ENCODE assay signal across 2 cellular contexts in genomic region chr6:99608886-99609482, GRCh38.
A peak's percentile ranks its signal among the peaks of the same experiment; 100 is the strongest.
TF ChIP-seq lines count a peak whose summit lies in the region.

No MANE protein-coding gene starts in this region.

TF ChIP-seq in HEK293, 187 proteins besides CTCF, POLR2A, EP300 and RAD21:
- TF ChIP-seq ZNF777 (tag by site-specific recombination; IDR thresholded peaks at IDR 0.05; ENCODE audit: borderline replicate concordance) (no peak), ZNF416 (tag by site-specific recombination; IDR thresholded peaks at IDR 0.05) (no peak), ZNF768 (tag by site-specific recombination; IDR thresholded peaks at IDR 0.05) (0 out of 2 replicates have a peak, but pooled peaks have one; percentile 27)

TF ChIP-seq in H1, 55 proteins besides CTCF, POLR2A, EP300 and RAD21:
- TF ChIP-seq RNF2 (IDR thresholded peaks at IDR 0.05; ENCODE audit: borderline replicate concordance, low read depth, low read length, missing control alignments, poor library complexity, severe bottlenecking), result no peak
- no peak for TF ChIP-seq POU5F1 (IDR thresholded peaks at IDR 0.05; ENCODE audit: low read depth, low read length)
- TF ChIP-seq KDM1A (IDR thresholded peaks at IDR 0.05; ENCODE audit: borderline replicate concordance, low read length), result peak; percentile 84
- TF ChIP-seq SP2 (IDR thresholded peaks at IDR 0.05; ENCODE audit: low read length), result no peak
